Comparison of ENCODE assay signal across 25 cellular contexts in the genomic region with DNA sequence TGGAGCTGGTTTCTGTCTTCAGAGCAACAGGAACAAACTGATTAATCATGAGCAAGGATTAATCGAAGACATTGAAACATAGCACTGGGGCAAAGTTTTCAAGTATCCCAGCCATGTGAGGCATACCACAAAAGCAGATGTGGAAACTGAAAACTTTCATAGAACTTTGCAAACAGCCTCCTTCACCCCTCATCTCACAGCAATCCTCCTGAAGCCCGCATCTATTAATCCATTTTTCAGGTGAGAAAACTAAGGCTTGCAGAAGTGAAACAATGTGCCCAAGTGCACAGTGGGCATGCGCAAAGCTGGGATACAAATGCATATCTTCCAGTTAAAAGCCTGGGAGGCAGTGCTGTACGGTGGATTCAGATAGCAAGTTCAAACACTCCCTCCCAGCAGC.
"Had no signal": no experiment of that assay in that cellular context is flagged by ENCODE, and none has a peak within 500 bp of the region (broad histone marks: within the 10 kb centered on the region; RNA-seq: fewer than 3 reads in every experiment).

No MANE protein-coding gene starts in this region.

- H3K4me3 ChIP-seq: SJSA1 had no signal

- DNase-seq: IMR-90, Kasumi-1, KG1, NCI-H1092, NCI-H1105 treated with DMSO at 0.1 percent for 48 hours, NCI-H1417 treated with DMSO at 0.1 percent for 48 hours, NCI-H146, NCI-H1694 treated with DMSO at 0.1 percent for 48 hours, NCI-H1930, NCI-H2081 treated with DMSO at 0.1 percent for 48 hours, NCI-H2171, NCI-H226, NCI-H446, NCI-H510A, NCI-H524 treated with DMSO at 0.1 percent for 48 hours, NCI-H748 treated with DMSO at 0.1 percent for 48 hours, PC-3, SIG-M5, SK-N-SH, SW 1271, T-cell had no signal

- ATAC-seq: HepG2, Panc1, PC-3, Right ventricle myocardium inferior, T-cell had no signal

- H3K36me3 ChIP-seq: SJSA1 had no signal

- H3K9ac ChIP-seq: SK-N-SH had no signal

- H3K4me2 ChIP-seq: SK-N-SH had no signal

- H3K9me3 ChIP-seq: SJSA1, SK-N-SH had no signal

- H3K4me1 ChIP-seq: SJSA1 had no signal

- H3K27ac ChIP-seq: SJSA1 had no signal
